In genomic region chr1:181405584-181405983, GRCh38 we compare ENCODE assay signal across 17 cellular contexts.
"Had no signal": no experiment of that assay in that cellular context is flagged by ENCODE, and none has a peak within 500 bp of the region (broad histone marks: within the 10 kb centered on the region; RNA-seq: fewer than 3 reads in every experiment).

No MANE protein-coding gene starts in this region.

- DNase-seq: cortex of kidney; dorsolateral prefrontal cortex; effector CD8-positive, alpha-beta T cell; foreskin melanocyte; heart left ventricle; hippocampal formation; kidney glomerular epithelial cell; nephron progenitor cell; psoas muscle; retina; right lobe of liver; stimulated activated CD4-positive, alpha-beta T cell treated with anti-CD3 and anti-CD28 coated beads, Interleukin-4, amount 100 ng/mL, for 1 hour had no signal

- H3K36me3 ChIP-seq: heart left ventricle, neutrophil, right lobe of liver, tibial nerve had no signal

- H3K4me1 Mint-ChIP-seq: mesothelial cell of epicardium; stimulated activated memory B cell treated with anti-CD40 and anti-IgM and Interleukin-4, amounts not matched to agents 10 μg/mL and 1 μg/mL and 100 μg/mL, for 72 hours had no signal

- H3K4me1 ChIP-seq: heart left ventricle, psoas muscle, right lobe of liver, tibial nerve had no signal

- H3K9me3 Mint-ChIP-seq: mesothelial cell of epicardium; nephron progenitor cell; stimulated activated memory B cell treated with anti-CD40 and anti-IgM and Interleukin-4, amounts not matched to agents 10 μg/mL and 1 μg/mL and 100 μg/mL, for 72 hours; stimulated activated naive CD8-positive, alpha-beta T cell treated with anti-CD3 and anti-CD28 coated beads, Interleukin-15, Interleukin-2, amounts not matched to agents 100 ng/mL and 50 ng/mL, for 24 hours had no signal

- H3K27ac ChIP-seq: dorsolateral prefrontal cortex, heart left ventricle, neutrophil, psoas muscle, right lobe of liver, tibial nerve had no signal

- H3K9me3 ChIP-seq: heart left ventricle, neutrophil, psoas muscle, right lobe of liver, tibial nerve had no signal

- H3K4me3 Mint-ChIP-seq: mesothelial cell of epicardium; nephron progenitor cell; stimulated activated memory B cell treated with anti-CD40 and anti-IgM and Interleukin-4, amounts not matched to agents 10 μg/mL and 1 μg/mL and 100 μg/mL, for 72 hours; stimulated activated naive CD8-positive, alpha-beta T cell treated with anti-CD3 and anti-CD28 coated beads, Interleukin-15, Interleukin-2, amounts not matched to agents 100 ng/mL and 50 ng/mL, for 24 hours had no signal

- H3K27me3 ChIP-seq: right lobe of liver, tibial nerve had no signal

- ATAC-seq: heart left ventricle; psoas muscle; right lobe of liver; stimulated activated memory B cell treated with anti-CD40 and anti-IgM and Interleukin-4, amounts not matched to agents 10 μg/mL and 1 μg/mL and 100 μg/mL, for 72 hours had no signal

- H3K36me3 Mint-ChIP-seq: mesothelial cell of epicardium; stimulated activated memory B cell treated with anti-CD40 and anti-IgM and Interleukin-4, amounts not matched to agents 10 μg/mL and 1 μg/mL and 100 μg/mL, for 72 hours had no signal

- H3K27ac Mint-ChIP-seq: mesothelial cell of epicardium; nephron progenitor cell; stimulated activated memory B cell treated with anti-CD40 and anti-IgM and Interleukin-4, amounts not matched to agents 10 μg/mL and 1 μg/mL and 100 μg/mL, for 72 hours; stimulated activated naive CD8-positive, alpha-beta T cell treated with anti-CD3 and anti-CD28 coated beads, Interleukin-15, Interleukin-2, amounts not matched to agents 100 ng/mL and 50 ng/mL, for 24 hours had no signal

- H3K4me3 ChIP-seq: dorsolateral prefrontal cortex, heart left ventricle, psoas muscle, right lobe of liver, tibial nerve had no signal

- H3K27me3 Mint-ChIP-seq: stimulated activated naive CD8-positive, alpha-beta T cell treated with anti-CD3 and anti-CD28 coated beads, Interleukin-15, Interleukin-2, amounts not matched to agents 100 ng/mL and 50 ng/mL, for 24 hours had no signal
